In genomic region chr13:30120133-30120822, GRCh38 we compare ENCODE assay signal across 15 cellular contexts.
A peak's percentile ranks its signal among the peaks of the same experiment; 100 is the strongest.
DNase-seq lines count a peak whose midpoint lies in the region; ATAC-seq and TF ChIP-seq lines count a peak whose summit lies in the region.
"Had no signal": no experiment of that assay in that cellular context is flagged by ENCODE, and none has a peak within 500 bp of the region (broad histone marks: within the 10 kb centered on the region; RNA-seq: fewer than 3 reads in every experiment).

No MANE protein-coding gene starts in this region.

- H3F3A ChIP-seq in neural progenitor cell (ENCODE audit: low read depth): peaks cover under 1% of the 10 kb centered on the region

- H3K9me3 Mint-ChIP-seq in activated naive CD8-positive, alpha-beta T cell (ENCODE audit: low read depth): no peaks in the 10 kb centered on the region
- no peaks in the 10 kb centered on the region for H3K9me3 Mint-ChIP-seq in activated naive CD8-positive, alpha-beta T cell treated with anti-CD3 and anti-CD28 coated beads, Interleukin-2, amount 50 U/mL, for 24 hours
- H3K9me3 Mint-ChIP-seq in neural progenitor cell: peaks cover 10% of the 10 kb centered on the region

- H3K9me3 ChIP-seq in neural progenitor cell (ENCODE audit: low read depth): no peaks in the 10 kb centered on the region

- ATAC-seq in activated naive CD8-positive, alpha-beta T cell treated with anti-CD3 and anti-CD28 coated beads, Interleukin-2, amount 50 U/mL, for 24 hours: no peak

- no peak overlapping the region for H2AFZ ChIP-seq in neural progenitor cell (replicated peaks)

- CTCF ChIA-PET in RWPE1 (lab: Yijun Ruan, JAX): interaction anchor here (4.1 kb wide), 1 partner anchor 12 kb away, joined by 26 read pairs; no protein-coding TSS in a partner anchor

- H4K20me1 ChIP-seq in neural progenitor cell (ENCODE audit: low read depth): no peaks in the 10 kb centered on the region

- H3K4me3 ChIP-seq in neural progenitor cell: no peak overlapping the region
- H3K4me3 ChIP-seq: lung had no signal

- no peaks in the 10 kb centered on the region for H3K36me3 ChIP-seq in neural progenitor cell

- no peak overlapping the region for H3K9ac ChIP-seq in neural progenitor cell

- peaks cover 1% of the 10 kb centered on the region for H3K27me3 Mint-ChIP-seq in activated naive CD8-positive, alpha-beta T cell
- peaks cover 3% of the 10 kb centered on the region for H3K27me3 Mint-ChIP-seq in activated naive CD8-positive, alpha-beta T cell treated with anti-CD3 and anti-CD28 coated beads, Interleukin-2, amount 50 U/mL, for 24 hours
- H3K27me3 Mint-ChIP-seq in neural progenitor cell (ENCODE audit: insufficient read depth, low read depth): peaks cover 7% of the 10 kb centered on the region

- TF ChIP-seq POLR2A in erythroblast (IDR thresholded peaks at IDR 0.05; ENCODE audit: low read length): no peak

- peaks cover 35% of the 10 kb centered on the region for H3K4me1 Mint-ChIP-seq in activated naive CD8-positive, alpha-beta T cell (ENCODE audit: low read depth)
- H3K4me1 Mint-ChIP-seq in activated naive CD8-positive, alpha-beta T cell treated with anti-CD3 and anti-CD28 coated beads, Interleukin-2, amount 50 U/mL, for 24 hours: peaks cover 36% of the 10 kb centered on the region
- H3K4me1 Mint-ChIP-seq in neural progenitor cell: peaks cover 30% of the 10 kb centered on the region

- peak overlapping the region; percentile 78; the same call in 1 of the 2 replicates for H3K27ac ChIP-seq in RWPE1
- H3K27ac ChIP-seq in neural progenitor cell: no peak overlapping the region

- H3K4me3 Mint-ChIP-seq in activated naive CD8-positive, alpha-beta T cell: peak overlapping the region; percentile 14
- H3K4me3 Mint-ChIP-seq in activated naive CD8-positive, alpha-beta T cell treated with anti-CD3 and anti-CD28 coated beads, Interleukin-2, amount 50 U/mL, for 24 hours: no peak overlapping the region
- H3K4me3 Mint-ChIP-seq in neural progenitor cell: no peak overlapping the region

- H3K4me2 ChIP-seq in neural progenitor cell: no peak overlapping the region

- H3K27ac Mint-ChIP-seq in activated naive CD8-positive, alpha-beta T cell: peak overlapping the region; percentile 16
- no peak overlapping the region for H3K27ac Mint-ChIP-seq in activated naive CD8-positive, alpha-beta T cell treated with anti-CD3 and anti-CD28 coated beads, Interleukin-2, amount 50 U/mL, for 24 hours
- no peak overlapping the region for H3K27ac Mint-ChIP-seq in neural progenitor cell
- H3K27ac Mint-ChIP-seq: nephron progenitor cell had no signal

- no peak for TF ChIP-seq CTCF in RWPE1 (conservative IDR thresholded peaks at IDR 0.05; ENCODE audit: low read depth)
- TF ChIP-seq CTCF in neural progenitor cell (IDR thresholded peaks at IDR 0.05): no peak

- H3K27me3 ChIP-seq in neural progenitor cell: no peaks in the 10 kb centered on the region

- no peaks in the 10 kb centered on the region for H3K36me3 Mint-ChIP-seq in activated naive CD8-positive, alpha-beta T cell
- H3K36me3 Mint-ChIP-seq in activated naive CD8-positive, alpha-beta T cell treated with anti-CD3 and anti-CD28 coated beads, Interleukin-2, amount 50 U/mL, for 24 hours (ENCODE audit: low read depth): no peaks in the 10 kb centered on the region
- no peaks in the 10 kb centered on the region for H3K36me3 Mint-ChIP-seq in neural progenitor cell

- H3K79me2 ChIP-seq in neural progenitor cell (ENCODE audit: low read depth): no peaks in the 10 kb centered on the region

- DNase-seq in activated naive CD8-positive, alpha-beta T cell treated with anti-CD3 and anti-CD28 coated beads, Interleukin-2, amount 50 U/mL, for 24 hours: no peak
- no peak for DNase-seq in RWPE1 (ENCODE audit: low spot score)
- DNase-seq in mesenteric fat pad (ENCODE audit: low spot score): peak; percentile 9
- DNase-seq in COLO829 (ENCODE audit: low spot score): no peak
- DNase-seq in neural progenitor cell (ENCODE audit: low spot score): no peak
- no peak for DNase-seq in SKM-1 treated with dmso at 0.1 percent for 144 hours (lab: John Stamatoyannopoulos, UW; ENCODE audit: unreplicated experiment)
- no peak for DNase-seq in erythroblast (lab: John Stamatoyannopoulos, UW)
- DNase-seq: activated effector memory CD4-positive, alpha-beta T cell treated with Interleukin-2 at 50 U/mL for 16 hours; head of caudate nucleus; MM.1S; NCI-H1930; NCI-H524; nephron progenitor cell had no signal

- H3K4me1 ChIP-seq in neural progenitor cell: peaks cover 3% of the 10 kb centered on the region

- POLR2A ChIA-PET in RWPE1 (lab: Yijun Ruan, JAX; ENCODE audit: low non-redundant PET): interaction anchor here (0.5 kb wide), 1 partner anchor 336 kb away, joined by 3 read pairs; no protein-coding TSS in a partner anchor
